23 cellular contexts compared by ENCODE assay signal in the genomic region with DNA sequence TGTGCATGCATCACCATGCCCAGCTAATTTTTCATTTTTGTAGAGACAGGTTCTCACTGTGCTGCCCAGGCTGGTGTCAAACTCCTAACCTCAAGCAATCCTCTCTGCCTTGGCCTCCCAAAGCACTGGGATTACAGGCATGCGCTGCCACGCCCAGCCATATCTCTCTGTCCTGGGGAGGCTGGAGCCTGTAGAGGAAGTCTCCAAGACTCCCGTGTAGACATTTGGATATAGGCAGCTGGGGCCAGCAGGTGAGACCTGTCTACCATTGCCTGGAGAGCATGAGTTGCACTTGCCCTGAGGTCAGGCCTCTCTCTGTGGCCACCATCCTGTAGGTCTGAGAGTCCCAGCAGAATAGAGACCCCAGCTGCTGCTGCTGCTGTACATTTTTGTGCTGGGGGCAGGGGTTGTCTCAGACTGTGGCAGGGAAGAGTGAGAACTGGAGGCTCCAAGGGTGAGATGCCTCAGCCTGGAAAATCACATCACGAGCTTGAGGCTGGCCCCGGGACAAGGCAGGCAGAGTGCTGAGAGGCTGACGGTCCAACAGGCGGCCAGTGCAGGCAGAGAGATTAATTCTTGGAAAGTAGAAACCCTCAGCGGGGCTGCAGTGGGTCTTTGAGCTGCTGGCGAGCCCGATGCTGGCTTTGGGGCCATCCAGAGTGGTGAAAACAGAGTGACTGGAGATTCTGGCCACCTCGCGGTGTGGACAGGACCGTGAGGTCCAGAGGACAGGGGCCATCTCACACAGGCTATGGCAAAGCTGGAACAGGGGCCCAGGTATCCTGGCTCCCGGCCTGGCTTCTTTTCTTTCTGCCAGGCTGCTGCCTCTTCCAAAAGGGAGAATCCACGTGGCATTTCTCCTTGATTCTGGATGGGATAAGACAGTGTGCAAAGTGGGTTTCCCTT.
DNase-seq lines count a peak whose midpoint lies in the region; ATAC-seq and TF ChIP-seq lines count a peak whose summit lies in the region.
"Had no signal": no experiment of that assay in that cellular context is flagged by ENCODE, and none has a peak within 500 bp of the region (broad histone marks: within the 10 kb centered on the region; RNA-seq: fewer than 3 reads in every experiment).

No MANE protein-coding gene starts in this region.

- CTCF ChIA-PET in naive thymus-derived CD4-positive, alpha-beta T cell (lab: Charles Lee) = no interaction called here

- no peak for TF ChIP-seq CTCF in neural progenitor cell (IDR thresholded peaks at IDR 0.05)
- no peak for TF ChIP-seq CTCF in type B pancreatic cell (conservative IDR thresholded peaks at IDR 0.05)

- no peaks in the 10 kb centered on the region for H3K79me2 ChIP-seq in neural progenitor cell (ENCODE audit: low read depth)

- no peaks in the 10 kb centered on the region for H3K36me3 ChIP-seq in neural progenitor cell
- H3K36me3 ChIP-seq in naive thymus-derived CD4-positive, alpha-beta T cell (ENCODE audit: control insufficient read depth in 2 of 3, insufficient read depth in 3 of 3, low read length in 3 of 3) = no peaks in the 10 kb centered on the region

- H3K27ac Mint-ChIP-seq in neural progenitor cell (no peak overlapping the region), type B pancreatic cell (no peak overlapping the region)
- H3K27ac Mint-ChIP-seq in naive thymus-derived CD4-positive, alpha-beta T cell = no peak overlapping the region
- H3K27ac Mint-ChIP-seq: activated B cell treated with CpG ODN at 0.5 μM for 24 hours; activated naive CD4-positive, alpha-beta T cell treated with anti-CD3 and anti-CD28 coated beads, Interleukin-2, amount 10 ng/mL, durations not matched to agents 7 days and 5 days; CD4-positive, alpha-beta T cell; nephron progenitor cell had no signal

- POLR2A ChIA-PET in naive thymus-derived CD4-positive, alpha-beta T cell (lab: Charles Lee) = no interaction called here

- peaks cover 8% of the 10 kb centered on the region for H3K27me3 Mint-ChIP-seq in neural progenitor cell (ENCODE audit: insufficient read depth, low read depth)
- H3K27me3 Mint-ChIP-seq in type B pancreatic cell = peaks cover 3% of the 10 kb centered on the region
- H3K27me3 Mint-ChIP-seq in naive thymus-derived CD4-positive, alpha-beta T cell = peaks cover 5 to 13% (median 8%) of the 10 kb centered on the region in 5 donors

- peaks cover 12% of the 10 kb centered on the region for H3F3A ChIP-seq in neural progenitor cell (ENCODE audit: low read depth)

- no peaks in the 10 kb centered on the region for H3K9me3 ChIP-seq in neural progenitor cell (ENCODE audit: low read depth)
- no peaks in the 10 kb centered on the region for H3K9me3 ChIP-seq in naive thymus-derived CD4-positive, alpha-beta T cell (ENCODE audit: control insufficient read depth in 2 of 3, low read length in 3 of 3)

- peaks cover 12% of the 10 kb centered on the region for H3K4me1 ChIP-seq in neural progenitor cell
- H3K4me1 ChIP-seq in naive thymus-derived CD4-positive, alpha-beta T cell (ENCODE audit: control insufficient read depth in 2 of 2, insufficient read depth in 2 of 2, low read length in 2 of 2) = no peaks in the 10 kb centered on the region

- H3K4me3 Mint-ChIP-seq in neural progenitor cell = no peak overlapping the region
- H3K4me3 Mint-ChIP-seq in type B pancreatic cell = no peak overlapping the region
- H3K4me3 Mint-ChIP-seq in naive thymus-derived CD4-positive, alpha-beta T cell = no peak overlapping the region
- H3K4me3 Mint-ChIP-seq: activated B cell treated with CpG ODN at 0.5 μM for 24 hours; activated naive CD4-positive, alpha-beta T cell treated with anti-CD3 and anti-CD28 coated beads, Interleukin-2, amount 10 ng/mL, durations not matched to agents 7 days and 5 days; CD4-positive, alpha-beta T cell; nephron progenitor cell had no signal

- no peak overlapping the region for H3K4me3 ChIP-seq in neural progenitor cell
- H3K4me3 ChIP-seq in naive thymus-derived CD4-positive, alpha-beta T cell (ENCODE audit: low read length) = no peak overlapping the region
- H3K4me3 ChIP-seq: GM12878, GM23248 had no signal

- peak overlapping the region; percentile 76 for H2AFZ ChIP-seq in neural progenitor cell (replicated peaks)

- H3K4me1 Mint-ChIP-seq in neural progenitor cell (peaks cover 16% of the 10 kb centered on the region), type B pancreatic cell (ENCODE audit: unreplicated experiment) (peaks cover 13% of the 10 kb centered on the region)
- H3K4me1 Mint-ChIP-seq in naive thymus-derived CD4-positive, alpha-beta T cell = no peaks in the 10 kb centered on the region
- H3K4me1 Mint-ChIP-seq: activated B cell treated with CpG ODN at 0.5 μM for 24 hours; activated naive CD4-positive, alpha-beta T cell treated with anti-CD3 and anti-CD28 coated beads, Interleukin-2, amount 10 ng/mL, durations not matched to agents 7 days and 5 days had no signal

- no peak overlapping the region for H3K4me2 ChIP-seq in neural progenitor cell

- H3K27me3 ChIP-seq in neural progenitor cell = no peaks in the 10 kb centered on the region
- no peaks in the 10 kb centered on the region for H3K27me3 ChIP-seq in naive thymus-derived CD4-positive, alpha-beta T cell (ENCODE audit: control insufficient read depth in 2 of 2, insufficient read depth in 2 of 2, low read length in 2 of 2)

- ATAC-seq in left ventricle myocardium superior (peak; percentile 86), GM19452 (IDR thresholded peaks at IDR 0.05; ENCODE audit: unreplicated experiment) (no peak)
- ATAC-seq in naive thymus-derived CD4-positive, alpha-beta T cell = no peak
- ATAC-seq: GM12878; stimulated activated naive CD8-positive, alpha-beta T cell treated with anti-CD3 and anti-CD28 coated beads, Interleukin-15, Interleukin-2, amounts not matched to agents 100 U/mL and 50 U/mL, for 24 hours had no signal

- H3K36me3 Mint-ChIP-seq in neural progenitor cell (no peaks in the 10 kb centered on the region), type B pancreatic cell (no peaks in the 10 kb centered on the region)
- peaks cover 0 to 3% (median 0%) of the 10 kb centered on the region in 5 donors for H3K36me3 Mint-ChIP-seq in naive thymus-derived CD4-positive, alpha-beta T cell
- H3K36me3 Mint-ChIP-seq: activated naive CD4-positive, alpha-beta T cell treated with anti-CD3 and anti-CD28 coated beads, Interleukin-2, amount 10 ng/mL, durations not matched to agents 7 days and 5 days had no signal

- no peak overlapping the region for H3K27ac ChIP-seq in neural progenitor cell
- no peak overlapping the region for H3K27ac ChIP-seq in naive thymus-derived CD4-positive, alpha-beta T cell (ENCODE audit: low read depth, low read length)
- H3K27ac ChIP-seq: GM23248 had no signal

- intact Hi-C loops in left ventricle myocardium superior (cut with micrococcal nuclease) = no loop called here
- intact Hi-C loops in naive thymus-derived CD4-positive, alpha-beta T cell (cut with micrococcal nuclease) = no loop called here

- H3K9ac ChIP-seq in neural progenitor cell = no peak overlapping the region
- H3K9ac ChIP-seq: GM23248 had no signal

- H4K20me1 ChIP-seq in neural progenitor cell (ENCODE audit: low read depth) = no peaks in the 10 kb centered on the region

- peak; percentile 52 for DNase-seq in activated CD8-positive, alpha-beta memory T cell treated with anti-CD3 and anti-CD28 coated beads for 24 hours
- DNase-seq in activated CD8-positive, alpha-beta memory T cell treated with anti-CD3 and anti-CD28 coated beads, Interleukin-2, amount 50 U/mL, for 4 hours = no peak
- DNase-seq in left ventricle myocardium superior (no peak), neural progenitor cell (ENCODE audit: low spot score) (no peak), type B pancreatic cell (ENCODE audit: extremely low spot score, unreplicated experiment) (peak; percentile 62), NCI-H446 (lab: John Stamatoyannopoulos, UW) (no peak)
- no peak for DNase-seq in naive thymus-derived CD4-positive, alpha-beta T cell
- DNase-seq: 8988T; activated B cell treated with CpG ODN at 0.5 μM for 24 hours; activated CD4-positive, alpha-beta T cell treated with anti-CD3 and anti-CD28 coated beads, Interleukin-2, amount 50 U/mL, for 1 hour; activated naive CD4-positive, alpha-beta T cell treated with anti-CD3 and anti-CD28 coated beads, Interleukin-2, amount 10 ng/mL, durations not matched to agents 7 days and 5 days; AML-193; CD4-positive, alpha-beta T cell; effector CD4-positive, alpha-beta T cell; GM23248; NCI-H1694; NCI-H510A; nephron progenitor cell; stimulated activated CD4-positive, alpha-beta T cell treated with anti-CD3 and anti-CD28 coated beads, Interleukin-15, amount 100 ng/mL, for 24 hours; stimulated activated naive CD8-positive, alpha-beta T cell treated with anti-CD3 and anti-CD28 coated beads, Interleukin-15, Interleukin-2, amounts not matched to agents 100 U/mL and 50 U/mL, for 24 hours; T-helper 1 cell had no signal

- H3K9me3 Mint-ChIP-seq in neural progenitor cell (peaks cover 5% of the 10 kb centered on the region), type B pancreatic cell (no peaks in the 10 kb centered on the region)
- H3K9me3 Mint-ChIP-seq in naive thymus-derived CD4-positive, alpha-beta T cell = no peaks in the 10 kb centered on the region
- H3K9me3 Mint-ChIP-seq: activated B cell treated with CpG ODN at 0.5 μM for 24 hours; activated naive CD4-positive, alpha-beta T cell treated with anti-CD3 and anti-CD28 coated beads, Interleukin-2, amount 10 ng/mL, durations not matched to agents 7 days and 5 days; CD4-positive, alpha-beta T cell had no signal

Comparison
In these comparisons a context has a peak if more than half of its experiments do, and no peak if none do; other contexts are left out.
1. DNase-seq: peak in activated CD8-positive, alpha-beta memory T cell treated with anti-CD3 and anti-CD28 coated beads for 24 hours (single experiment) and type B pancreatic cell (single experiment); none in activated CD8-positive, alpha-beta memory T cell treated with anti-CD3 and anti-CD28 coated beads, Interleukin-2, amount 50 U/mL, for 4 hours (single experiment), left ventricle myocardium superior (single experiment), neural progenitor cell (single experiment), NCI-H446 (0 of 2) and naive thymus-derived CD4-positive, alpha-beta T cell (0 of 9).